ENCODE assay signal across 8 cellular contexts in genomic region chr5:80181618-80182211, GRCh38.
A peak's percentile ranks its signal among the peaks of the same experiment; 100 is the strongest.
DNase-seq lines count a peak whose midpoint lies in the region; ATAC-seq, FAIRE-seq and TF ChIP-seq lines count a peak whose summit lies in the region.

No MANE protein-coding gene starts in this region.

- H3K4me2 ChIP-seq in GM23338 (no peak overlapping the region; the same call in 1 of the 2 replicates), astrocyte (ENCODE audit: low read length) (no peak overlapping the region), osteoblast (ENCODE audit: insufficient read depth, low read length) (no peak overlapping the region)

- DNase-seq in GM23338 (ENCODE audit: low spot score) (no peak), NCI-H510A (lab: John Stamatoyannopoulos, UW) (peak; percentile 68), astrocyte (ENCODE audit: low read depth) (peak; percentile 53), naive B cell (peak; percentile 8), osteoblast (ENCODE audit: insufficient read length, low spot score, missing footprints) (no peak)

- TF ChIP-seq POLR2A in gastroesophageal sphincter (IDR thresholded peaks at IDR 0.05) = no peak

- H3K36me3 Mint-ChIP-seq in GM23338 (ENCODE audit: low read depth) = peaks cover 15% of the 10 kb centered on the region; the same call in 2 of the 3 replicates
- no peaks in the 10 kb centered on the region for H3K36me3 Mint-ChIP-seq in astrocyte (ENCODE audit: low read depth, unreplicated experiment)
- peaks cover 0 to 22% of the 10 kb centered on the region in 2 donors for H3K36me3 Mint-ChIP-seq in naive B cell

- H3K9me3 Mint-ChIP-seq in GM23338 (no peaks in the 10 kb centered on the region; the same call in 2 of the 3 replicates), astrocyte (ENCODE audit: unreplicated experiment) (no peaks in the 10 kb centered on the region), naive B cell (no peaks in the 10 kb centered on the region)

- no peak for ATAC-seq in GM23338
- ATAC-seq in naive B cell (ENCODE audit: low read depth in 2 of 2) = peak; percentile 44 to 66
- ATAC-seq in HG03565 (IDR thresholded peaks at IDR 0.05; ENCODE audit: unreplicated experiment) = no peak
- ATAC-seq in GM19455 (IDR thresholded peaks at IDR 0.05; ENCODE audit: unreplicated experiment) = no peak
- ATAC-seq in gastroesophageal sphincter = no peak

- H3K9me3 ChIP-seq in astrocyte (ENCODE audit: insufficient read depth, low read depth, low read length) (no peaks in the 10 kb centered on the region), osteoblast (ENCODE audit: low read depth, low read length) (no peaks in the 10 kb centered on the region), gastroesophageal sphincter (no peaks in the 10 kb centered on the region)

- H3K4me1 Mint-ChIP-seq in GM23338 (peaks cover 69% of the 10 kb centered on the region), astrocyte (ENCODE audit: low read depth, unreplicated experiment) (peaks cover 27% of the 10 kb centered on the region), naive B cell (peaks cover 42 to 62% (median 57%) of the 10 kb centered on the region in 3 donors)

- peaks cover 6% of the 10 kb centered on the region for H3K36me3 ChIP-seq in GM23338 (ENCODE audit: insufficient read depth)
- H3K36me3 ChIP-seq in astrocyte (ENCODE audit: insufficient read depth, low read length) = no peaks in the 10 kb centered on the region
- H3K36me3 ChIP-seq in osteoblast (ENCODE audit: insufficient read depth, low read length) = peaks cover 9% of the 10 kb centered on the region
- peaks cover 0 to 11% of the 10 kb centered on the region in 2 donors for H3K36me3 ChIP-seq in gastroesophageal sphincter

- H3K27ac ChIP-seq in GM23338 (ENCODE audit: low read depth) = peak overlapping the region; percentile 100
- no peak overlapping the region for H3K27ac ChIP-seq in astrocyte (ENCODE audit: low read depth, low read length)
- no peak overlapping the region for H3K27ac ChIP-seq in osteoblast (ENCODE audit: low read depth, low read length)
- H3K27ac ChIP-seq in gastroesophageal sphincter = no peak overlapping the region

- H2AFZ ChIP-seq in GM23338 (no peak overlapping the region), astrocyte (ENCODE audit: low read depth, low read length) (no peak overlapping the region), osteoblast (ENCODE audit: low read length) (no peak overlapping the region)

- WGBS in gastroesophageal sphincter (ENCODE audit: low coverage in 1 of 2), 2 donors = 77 to 82% methylated on average over 3 to 5 of the region's 5 CpGs

- H3K4me1 ChIP-seq in GM23338 (ENCODE audit: insufficient read depth) (peaks cover 48% of the 10 kb centered on the region), astrocyte (ENCODE audit: insufficient read depth, low read length) (peaks cover 3% of the 10 kb centered on the region), osteoblast (ENCODE audit: insufficient read depth, low read length) (peaks cover 4% of the 10 kb centered on the region), gastroesophageal sphincter (peaks cover 0 to 7% (median 0%) of the 10 kb centered on the region in 3 donors)

- H4K20me1 ChIP-seq in GM23338 (replicated peaks; ENCODE audit: insufficient read depth) = no peaks in the 10 kb centered on the region
- peaks cover 34% of the 10 kb centered on the region for H4K20me1 ChIP-seq in astrocyte (ENCODE audit: insufficient read depth, low read length)
- peaks cover 4% of the 10 kb centered on the region for H4K20me1 ChIP-seq in osteoblast (ENCODE audit: insufficient read depth, low read length)

- H3K27me3 Mint-ChIP-seq in GM23338 (ENCODE audit: insufficient read depth, low read depth, poor library complexity) = peaks cover 1% of the 10 kb centered on the region
- H3K27me3 Mint-ChIP-seq in astrocyte (ENCODE audit: low read depth, unreplicated experiment) = no peaks in the 10 kb centered on the region
- H3K27me3 Mint-ChIP-seq in naive B cell = no peaks in the 10 kb centered on the region

- H3K9me2 ChIP-seq in GM23338 (ENCODE audit: insufficient read depth) = no peaks in the 10 kb centered on the region

- no peaks in the 10 kb centered on the region for H3K27me3 ChIP-seq in GM23338 (ENCODE audit: insufficient read depth)
- H3K27me3 ChIP-seq in astrocyte (ENCODE audit: insufficient read depth, low read length) = no peaks in the 10 kb centered on the region
- H3K27me3 ChIP-seq in osteoblast (ENCODE audit: insufficient read depth, low read length) = no peaks in the 10 kb centered on the region
- H3K27me3 ChIP-seq in gastroesophageal sphincter = no peaks in the 10 kb centered on the region

- peaks cover 23% of the 10 kb centered on the region for H3F3A ChIP-seq in GM23338 (replicated peaks; ENCODE audit: low read depth)

- no peak for TF ChIP-seq EP300 in gastroesophageal sphincter (IDR thresholded peaks at IDR 0.05)

- H3K4me3 Mint-ChIP-seq in GM23338 = no peak overlapping the region; the same call in 2 of the 3 replicates
- no peak overlapping the region for H3K4me3 Mint-ChIP-seq in astrocyte (ENCODE audit: unreplicated experiment)
- peak overlapping the region in 4 of 8 donors; percentile 4 to 64 (median 36) for H3K4me3 Mint-ChIP-seq in naive B cell

- H3K9ac ChIP-seq in astrocyte (ENCODE audit: low read length) = no peak overlapping the region

- H3K79me2 ChIP-seq in GM23338 (replicated peaks; ENCODE audit: insufficient read depth) (peaks cover 59% of the 10 kb centered on the region), astrocyte (ENCODE audit: insufficient read depth, low read length) (peaks cover 10% of the 10 kb centered on the region), osteoblast (ENCODE audit: insufficient read depth, low read length) (peaks cover 48% of the 10 kb centered on the region)

- H3K4me3 ChIP-seq in GM23338 (no peak overlapping the region), astrocyte (ENCODE audit: insufficient read depth, low read depth, low read length) (no peak overlapping the region), osteoblast (ENCODE audit: insufficient read depth, low read length) (no peak overlapping the region), gastroesophageal sphincter (no peak overlapping the region)

- H3K27ac Mint-ChIP-seq in GM23338 (peak overlapping the region; percentile 85), astrocyte (ENCODE audit: unreplicated experiment) (no peak overlapping the region), naive B cell (peak overlapping the region in 4 of 6 donors; percentile 30 to 78 (median 40))

- no peak for FAIRE-seq in astrocyte (lab: Jason Lieb, UNC)

- TF ChIP-seq CTCF in GM23338 (conservative IDR thresholded peaks at IDR 0.05; ENCODE audit: low read depth in 2 of 2) (no peak), astrocyte (IDR thresholded peaks at IDR 0.05; ENCODE audit: insufficient read depth, low read depth, low read length) (no peak), osteoblast (IDR thresholded peaks at IDR 0.05; ENCODE audit: extremely low read depth, low read depth, low read length) (no peak), gastroesophageal sphincter (IDR thresholded peaks at IDR 0.05) (no peak)

TF ChIP-seq in GM23338, 12 proteins besides CTCF, POLR2A, EP300 and RAD21 (continues in another document):
- TF ChIP-seq EZH2phosphoT487 (IDR thresholded peaks at IDR 0.05; ENCODE audit: unreplicated experiment) (no peak), ZNF114 (CRISPR knock-in tag; IDR thresholded peaks at IDR 0.05) (no peak), POLR2AphosphoS5 (IDR thresholded peaks at IDR 0.05; ENCODE audit: low read depth) (no peak), STAT1 (IDR thresholded peaks at IDR 0.05; ENCODE audit: unreplicated experiment) (no peak)

Comparison
In these comparisons a context has a peak if more than half of its experiments do, and no peak if none do; other contexts are left out.
1. ATAC-seq: peak in naive B cell (2 of 2); none in GM23338 (single experiment), HG03565 (single experiment), GM19455 (single experiment) and gastroesophageal sphincter (single experiment).
2. DNase-seq: peak in NCI-H510A (single experiment), astrocyte (single experiment) and naive B cell (single experiment); none in GM23338 (single experiment) and osteoblast (single experiment).